ENCODE assay signal across 9 cellular contexts in the genomic region with DNA sequence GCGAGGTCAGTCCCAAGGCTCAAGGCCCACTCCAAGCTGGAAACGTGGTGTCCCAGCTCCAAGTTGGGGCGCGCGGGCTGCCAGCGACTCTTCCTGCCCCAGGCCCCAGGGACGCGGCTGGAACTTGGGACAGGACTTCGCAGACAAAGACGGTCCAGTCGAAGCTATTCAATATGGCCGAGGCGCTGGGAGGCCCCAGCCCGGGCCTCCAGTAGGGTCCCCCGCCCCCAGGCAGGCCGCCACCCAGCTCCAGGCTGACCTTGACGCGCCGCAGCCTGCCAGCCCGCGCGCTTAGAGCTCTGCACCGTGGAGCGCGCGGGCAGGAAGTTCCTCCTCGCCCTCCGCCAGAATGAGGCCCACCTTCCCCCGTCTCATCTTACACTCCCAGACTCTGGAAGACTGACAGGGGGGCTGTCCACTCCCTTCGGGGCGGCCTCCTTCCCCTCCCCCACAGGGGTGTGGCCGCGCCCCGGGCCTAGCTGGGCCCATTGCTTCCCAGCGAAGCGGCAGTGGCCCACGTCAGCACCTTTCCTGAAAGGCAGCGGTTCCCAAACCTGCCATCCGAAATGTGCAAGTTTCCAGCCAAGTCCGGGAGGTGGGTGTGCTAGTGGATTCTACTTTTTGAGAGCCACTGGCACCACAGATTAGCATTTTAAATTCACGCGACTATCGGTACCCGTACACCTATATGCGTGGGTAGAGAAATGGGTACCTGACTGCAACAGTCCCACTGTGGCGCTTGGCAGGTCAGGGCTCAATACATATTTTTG. TPM values are rescaled to one million over a fixed set of nuclear protein-coding genes. Genes with fewer than 3 reads are reported as not detected.
A peak's percentile ranks its signal among the peaks of the same experiment; 100 is the strongest.
DNase-seq lines count a peak whose midpoint lies in the region; ATAC-seq and TF ChIP-seq lines count a peak whose summit lies in the region.
"Had no signal": no experiment of that assay in that cellular context is flagged by ENCODE, and none has a peak within 500 bp of the region (broad histone marks: within the 10 kb centered on the region; RNA-seq: fewer than 3 reads in every experiment).

Gene CCDC8, minus strand, starts transcription at position 303 of the 770 bp plus-strand sequence. CDS start 754 bp downstream, outside the sequence.

- no TSS peak for BruUV-seq in A673 (replicated peaks; lab: Mats Ljungman, UMichigan)

- H3K4me1 Mint-ChIP-seq in activated CD8-positive, alpha-beta T cell treated with anti-CD3 and anti-CD28 coated beads for 36 hours (ENCODE audit: low read depth) = peaks cover 3% of the 10 kb centered on the region

- intact Hi-C loops in A673 (cut with micrococcal nuclease; ENCODE audit: unreplicated experiment) = no loop called here
- intact Hi-C loops in activated CD8-positive, alpha-beta T cell treated with anti-CD3 and anti-CD28 coated beads for 36 hours (cut with micrococcal nuclease) = no loop called here

- no peaks in the 10 kb centered on the region for H3K9me3 ChIP-seq in A673 (ENCODE audit: low read depth, low read length, poor library complexity, severe bottlenecking)

- H3K4me3 Mint-ChIP-seq in activated CD8-positive, alpha-beta T cell treated with anti-CD3 and anti-CD28 coated beads for 36 hours = no peak within 1 kb of the TSS

- DNase-seq in A673 (ENCODE audit: low spot score) (peak; percentile 98), NCI-H2171 treated with DMSO at 0.1 percent for 48 hours (lab: John Stamatoyannopoulos, UW) (peak; percentile 92), epithelial cell of esophagus (ENCODE audit: low read depth) (peak; percentile 90), midbrain (lab: John Stamatoyannopoulos, UW) (peak; percentile 54), cerebellar nuclear complex (lab: John Stamatoyannopoulos, UW) (no peak), T1000 (lab: John Stamatoyannopoulos, UW) (no peak)
- DNase-seq in activated CD8-positive, alpha-beta T cell treated with anti-CD3 and anti-CD28 coated beads for 36 hours = no peak

- H3K36me3 Mint-ChIP-seq in activated CD8-positive, alpha-beta T cell treated with anti-CD3 and anti-CD28 coated beads for 36 hours (ENCODE audit: low read depth) = no peaks in the 10 kb centered on the region

- H3K4me3 ChIP-seq in A673 (ENCODE audit: low read depth, low read length, poor library complexity, severe bottlenecking) = peak within 1 kb of the TSS; percentile 80
- H3K4me3 ChIP-seq in epithelial cell of esophagus (ENCODE audit: low read length) = peak within 1 kb of the TSS; percentile 76
- H3K4me3 ChIP-seq: BLaER1 treated with 17β-estradiol and CSF1 and Interleukin-3, amounts not matched to agents 10 nM and 100 nM had no signal

- POLR2A ChIA-PET in A673 (lab: Charles Lee; ENCODE audit: low non-redundant PET) = interaction anchor here (0.5 to 0.6 kb wide), 2 partner anchors 284 to 591 kb away, joined by 3 to 4 read pairs; no protein-coding TSS in a partner anchor
- POLR2A ChIA-PET in activated CD8-positive, alpha-beta T cell treated with anti-CD3 and anti-CD28 coated beads for 36 hours (lab: Charles Lee) = interaction anchor here (0.7 kb wide), 1 partner anchor 92 kb away, joined by 3 read pairs; no protein-coding TSS in a partner anchor

- peaks cover 5% of the 10 kb centered on the region for H3K36me3 ChIP-seq in A673 (ENCODE audit: insufficient read depth, low read length, poor library complexity, severe bottlenecking)
- H3K36me3 ChIP-seq: BLaER1 treated with 17β-estradiol and CSF1 and Interleukin-3, amounts not matched to agents 10 nM and 100 nM had no signal

- H3K27me3 ChIP-seq in A673 (replicated peaks; ENCODE audit: insufficient read depth, low read depth, low read length, poor library complexity) = no peaks in the 10 kb centered on the region

- TF ChIP-seq CTCF in A673 (conservative IDR thresholded peaks at IDR 0.05; ENCODE audit: low read depth, low read length) (no peak), epithelial cell of esophagus (IDR thresholded peaks at IDR 0.05; ENCODE audit: insufficient read depth, low read depth, low read length, missing control alignments) (no peak)
- no peak for TF ChIP-seq CTCF in activated CD8-positive, alpha-beta T cell treated with anti-CD3 and anti-CD28 coated beads for 36 hours (IDR thresholded peaks at IDR 0.05)

- no peak within 1 kb of the TSS for H3K27ac Mint-ChIP-seq in activated CD8-positive, alpha-beta T cell treated with anti-CD3 and anti-CD28 coated beads for 36 hours

- no peaks in the 10 kb centered on the region for H3K9me3 Mint-ChIP-seq in activated CD8-positive, alpha-beta T cell treated with anti-CD3 and anti-CD28 coated beads for 36 hours

- H3K4me1 ChIP-seq in A673 (ENCODE audit: insufficient read depth, low read length, poor library complexity, severe bottlenecking) = peaks cover 49% of the 10 kb centered on the region

- peak within 1 kb of the TSS; percentile 88 for H3K27ac ChIP-seq in A673 (ENCODE audit: low read depth, low read length, poor library complexity, severe bottlenecking)
- H3K27ac ChIP-seq: BLaER1 treated with 17β-estradiol and CSF1 and Interleukin-3, amounts not matched to agents 10 nM and 100 nM had no signal

- peaks cover 59% of the 10 kb centered on the region for H3K27me3 Mint-ChIP-seq in activated CD8-positive, alpha-beta T cell treated with anti-CD3 and anti-CD28 coated beads for 36 hours

- CTCF ChIA-PET in A673 (lab: Charles Lee) = interaction anchor here (1.1 kb wide), 1 partner anchor 8 kb away, joined by 7 read pairs; no protein-coding TSS in a partner anchor
- CTCF ChIA-PET in activated CD8-positive, alpha-beta T cell treated with anti-CD3 and anti-CD28 coated beads for 36 hours (lab: Charles Lee) = interaction anchor here (1.2 to 2.0 kb wide), 2 partner anchors 11 to 17 kb away, joined by 3 to 6 read pairs; no protein-coding TSS in a partner anchor

- ATAC-seq in activated CD8-positive, alpha-beta T cell treated with anti-CD3 and anti-CD28 coated beads for 36 hours = no peak
- ATAC-seq in GM18909 (IDR thresholded peaks at IDR 0.05; ENCODE audit: poor library complexity, unreplicated experiment) = no peak

RNA-seq across cellular contexts. Expression of gene CCDC8, which starts in this region (rescaled TPM):
- 24.5 and 32.1 TPM in 2 replicates for total RNA-seq in A673 (2021)
- not detected for total RNA-seq in activated CD8-positive, alpha-beta T cell treated with anti-CD3 and anti-CD28 coated beads for 36 hours

Comparison
In these comparisons a context has a peak if more than half of its experiments do, and no peak if none do; other contexts are left out.
1. RNA of gene CCDC8 (total RNA-seq): 24.5 to 32.1 TPM in A673; not detected in activated CD8-positive, alpha-beta T cell treated with anti-CD3 and anti-CD28 coated beads for 36 hours; every median in the first group is over 10 times any median in the second.
2. DNase-seq: peak in A673 (single experiment), NCI-H2171 treated with DMSO at 0.1 percent for 48 hours (single experiment), epithelial cell of esophagus (single experiment) and midbrain (single experiment); none in cerebellar nuclear complex (0 of 2), activated CD8-positive, alpha-beta T cell treated with anti-CD3 and anti-CD28 coated beads for 36 hours (single experiment) and T1000 (single experiment).